In genomic region chr15:41870689-41871081, GRCh38 we compare ENCODE assay signal across 9 cellular contexts. TPM values are rescaled to one million over a fixed set of nuclear protein-coding genes. Genes with fewer than 3 reads are reported as not detected.
DNase-seq lines count a peak whose midpoint lies in the region; ATAC-seq and TF ChIP-seq lines count a peak whose summit lies in the region.
"Had no signal": no experiment of that assay in that cellular context is flagged by ENCODE, and none has a peak within 500 bp of the region (broad histone marks: within the 10 kb centered on the region; RNA-seq: fewer than 3 reads in every experiment).

No MANE protein-coding gene starts in this region.

- peak overlapping the region in 3 of 4 donors; percentile 2 to 76 (median 24) for H3K4me3 Mint-ChIP-seq in CD4-positive, CD25-positive, alpha-beta regulatory T cell
- peak overlapping the region; percentile 32 for H3K4me3 Mint-ChIP-seq in T-helper 2 cell treated with Interferon-gamma antibody and Interleukin-4, amounts not matched to agents 5 μg/mL and 100 μg/mL, for 36 hours

- no peak overlapping the region for H3K27ac ChIP-seq in CD4-positive, CD25-positive, alpha-beta regulatory T cell (ENCODE audit: insufficient read depth, low read length, poor library complexity, severe bottlenecking)
- H3K27ac ChIP-seq: GM23248 had no signal

- no peaks in the 10 kb centered on the region for H3K9me3 ChIP-seq in CD4-positive, CD25-positive, alpha-beta regulatory T cell (ENCODE audit: control insufficient read depth in 2 of 2, low read length in 2 of 2)
- H3K9me3 ChIP-seq in adipocyte (ENCODE audit: control insufficient read depth, low read length) = no peaks in the 10 kb centered on the region

- peaks cover 0 to 1% (median 0%) of the 10 kb centered on the region in 7 donors for H3K9me3 Mint-ChIP-seq in CD4-positive, CD25-positive, alpha-beta regulatory T cell
- no peaks in the 10 kb centered on the region for H3K9me3 Mint-ChIP-seq in T-helper 2 cell treated with Interferon-gamma antibody and Interleukin-4, amounts not matched to agents 5 μg/mL and 100 μg/mL, for 36 hours

- peak overlapping the region in 2 of 3 donors; percentile 90 to 92 for H3K27ac Mint-ChIP-seq in CD4-positive, CD25-positive, alpha-beta regulatory T cell
- peak overlapping the region; percentile 94 for H3K27ac Mint-ChIP-seq in T-helper 2 cell treated with Interferon-gamma antibody and Interleukin-4, amounts not matched to agents 5 μg/mL and 100 μg/mL, for 36 hours

- DNase-seq in CD4-positive, CD25-positive, alpha-beta regulatory T cell = peak; percentile 15 to 84 (median 59)
- peak; percentile 63 for DNase-seq in T-helper 2 cell treated with Interferon-gamma antibody and Interleukin-4, amounts not matched to agents 5 μg/mL and 100 μg/mL, for 36 hours (ENCODE audit: low spot score)
- peak; percentile 16 for DNase-seq in adipocyte (ENCODE audit: low read depth)
- peak; percentile 51 for DNase-seq in non-pigmented ciliary epithelial cell (ENCODE audit: low read depth)
- DNase-seq in HuH-7.5 (ENCODE audit: low spot score) = no peak
- DNase-seq in dedifferentiated amniotic fluid mesenchymal stem cell (ENCODE audit: extremely low spot score) = no peak
- no peak for DNase-seq in HEK293T (ENCODE audit: extremely low spot score)
- DNase-seq in cerebellar nuclear complex (lab: John Stamatoyannopoulos, UW) = no peak
- DNase-seq: GM23248 had no signal

- no peaks in the 10 kb centered on the region for H3K36me3 ChIP-seq in CD4-positive, CD25-positive, alpha-beta regulatory T cell (ENCODE audit: control insufficient read depth, insufficient read depth, low read length)
- H3K36me3 ChIP-seq in adipocyte (ENCODE audit: control insufficient read depth, insufficient read depth, low read length, severe bottlenecking) = no peaks in the 10 kb centered on the region

- peaks cover 0 to 18% (median 8%) of the 10 kb centered on the region in 4 donors for H3K4me1 Mint-ChIP-seq in CD4-positive, CD25-positive, alpha-beta regulatory T cell
- H3K4me1 Mint-ChIP-seq in T-helper 2 cell treated with Interferon-gamma antibody and Interleukin-4, amounts not matched to agents 5 μg/mL and 100 μg/mL, for 36 hours (ENCODE audit: low read depth) = peaks cover 4% of the 10 kb centered on the region

- H3K27me3 Mint-ChIP-seq in CD4-positive, CD25-positive, alpha-beta regulatory T cell = peaks cover 7% of the 10 kb centered on the region
- H3K27me3 Mint-ChIP-seq in T-helper 2 cell treated with Interferon-gamma antibody and Interleukin-4, amounts not matched to agents 5 μg/mL and 100 μg/mL, for 36 hours (ENCODE audit: low read depth) = no peaks in the 10 kb centered on the region

- CTCF ChIA-PET in HEK293T (lab: Yijun Ruan, JAX) = interaction anchor here (1.0 kb wide), 1 partner anchor 313 kb away, joined by 3 read pairs; no protein-coding TSS in a partner anchor

- no peaks in the 10 kb centered on the region for H3K36me3 Mint-ChIP-seq in CD4-positive, CD25-positive, alpha-beta regulatory T cell
- no peaks in the 10 kb centered on the region for H3K36me3 Mint-ChIP-seq in T-helper 2 cell treated with Interferon-gamma antibody and Interleukin-4, amounts not matched to agents 5 μg/mL and 100 μg/mL, for 36 hours (ENCODE audit: low read depth)

- no peak overlapping the region for H3K9ac ChIP-seq in adipocyte (ENCODE audit: low read length)
- H3K9ac ChIP-seq: GM23248 had no signal

- no peak overlapping the region for H3K4me3 ChIP-seq in CD4-positive, CD25-positive, alpha-beta regulatory T cell (ENCODE audit: low read depth, low read length)
- H3K4me3 ChIP-seq in adipocyte (ENCODE audit: low read length) = no peak overlapping the region
- H3K4me3 ChIP-seq: GM23248 had no signal

- POLR2A ChIA-PET in HEK293T (lab: Yijun Ruan, JAX) = interaction anchor here (0.6 kb wide), 1 partner anchor 33 kb away, joined by 3 read pairs; no protein-coding TSS in a partner anchor

- no peaks in the 10 kb centered on the region for H3K27me3 ChIP-seq in CD4-positive, CD25-positive, alpha-beta regulatory T cell (ENCODE audit: control insufficient read depth, insufficient read depth, low read length)
- peaks cover 25% of the 10 kb centered on the region for H3K27me3 ChIP-seq in adipocyte (replicated peaks; ENCODE audit: control insufficient read depth, insufficient read depth, low read length)

- peak; percentile 80 to 92 for ATAC-seq in CD4-positive, CD25-positive, alpha-beta regulatory T cell (ENCODE audit: low read depth in 2 of 2)

- peaks cover 10% of the 10 kb centered on the region for H3K4me1 ChIP-seq in CD4-positive, CD25-positive, alpha-beta regulatory T cell (ENCODE audit: control insufficient read depth, insufficient read depth, low read length, poor library complexity, severe bottlenecking)
- peaks cover 24% of the 10 kb centered on the region for H3K4me1 ChIP-seq in adipocyte (ENCODE audit: control insufficient read depth, insufficient read depth, low read length)

TF ChIP-seq in HEK293T, 16 proteins besides CTCF, POLR2A, EP300 and RAD21:
- TF ChIP-seq SP1 (IDR thresholded peaks at IDR 0.05) = no peak
TF ChIP-seq in HEK293T: peak in this region for 0.

RNA-seq across cellular contexts. Expression of gene SPTBN5, which starts 23.2 kb away (rescaled TPM):
- total RNA-seq in CD4-positive, CD25-positive, alpha-beta regulatory T cell = 2.7 TPM
- under 1 TPM in 1 of 4 donors, not detected in 3; 0.26 TPM for polyA plus RNA-seq in CD4-positive, CD25-positive, alpha-beta regulatory T cell

RNA-seq across cellular contexts. Expression of gene PLA2G4B, which starts 32.0 kb away (rescaled TPM):
- total RNA-seq in CD4-positive, CD25-positive, alpha-beta regulatory T cell = 30.1 TPM
- 1 to 10 TPM in 2 of 4 donors, under 1 TPM in 2; 0.42 to 3.4 (median 1.4) TPM for polyA plus RNA-seq in CD4-positive, CD25-positive, alpha-beta regulatory T cell

RNA-seq across cellular contexts. Expression of gene JMJD7, which starts 42.8 kb away (rescaled TPM):
- total RNA-seq in CD4-positive, CD25-positive, alpha-beta regulatory T cell = 42.2 TPM
- 10 to 100 TPM; 17.0 to 26.1 (median 24.5) TPM for polyA plus RNA-seq in CD4-positive, CD25-positive, alpha-beta regulatory T cell

Comparison
In these comparisons a context has a peak if more than half of its experiments do, and no peak if none do; other contexts are left out.
1. DNase-seq: peak in CD4-positive, CD25-positive, alpha-beta regulatory T cell (3 of 3), T-helper 2 cell treated with Interferon-gamma antibody and Interleukin-4, amounts not matched to agents 5 μg/mL and 100 μg/mL, for 36 hours (single experiment), adipocyte (single experiment) and non-pigmented ciliary epithelial cell (single experiment); none in HuH-7.5 (single experiment), dedifferentiated amniotic fluid mesenchymal stem cell (single experiment), HEK293T (single experiment) and cerebellar nuclear complex (0 of 2).